17 cellular contexts compared by ENCODE assay signal in genomic region chr7:65746398-65746669, GRCh38.
DNase-seq lines count a peak whose midpoint lies in the region; ATAC-seq, FAIRE-seq and TF ChIP-seq lines count a peak whose summit lies in the region.
"Had no signal": no experiment of that assay in that cellular context is flagged by ENCODE, and none has a peak within 500 bp of the region (broad histone marks: within the 10 kb centered on the region; RNA-seq: fewer than 3 reads in every experiment).

No MANE protein-coding gene starts in this region.

- TF ChIP-seq CTCF in K562 (IDR thresholded peaks at IDR 0.05 in 2 of 3, conservative IDR thresholded peaks at IDR 0.05 in 1 of 3; ENCODE audit: insufficient read depth in 2 of 3, low read depth in 1 of 3, low read length in 3 of 3) (no peak), fibroblast of villous mesenchyme (IDR thresholded peaks at IDR 0.05; ENCODE audit: insufficient read depth, low read depth, low read length) (no peak), stomach (IDR thresholded peaks at IDR 0.05) (no peak)

- POLR2A ChIA-PET in K562 (lab: Yijun Ruan, JAX) = interaction anchor here (0.6 kb wide), 1 partner anchor 7 kb away, joined by 3 read pairs; no protein-coding TSS in a partner anchor

- H3K27ac ChIP-seq in K562 (ENCODE audit: extremely low read depth, low read depth, low read length) (no peak overlapping the region), stomach (peak overlapping the region in 4 of 5 donors; percentile 66 to 98 (median 70))

- BruUV-seq in K562 (replicated peaks; lab: Mats Ljungman, UMichigan) = no TSS peak

- no peak overlapping the region for H3K4me3 ChIP-seq in K562
- H3K4me3 ChIP-seq in fibroblast of villous mesenchyme (ENCODE audit: low read depth, low read length) = no peak overlapping the region
- no peak overlapping the region for H3K4me3 ChIP-seq in stomach
- H3K4me3 ChIP-seq: mucosa of descending colon had no signal

- FAIRE-seq in K562 (lab: Jason Lieb, UNC) = no peak
- FAIRE-seq: frontal cortex, GM18507 had no signal

- no peak for TF ChIP-seq RAD21 in K562 (CRISPR knock-in tag; conservative IDR thresholded peaks at IDR 0.05 in 1 of 2, IDR thresholded peaks at IDR 0.05 in 1 of 2)

- in situ Hi-C loops in K562 (cut with MboI) = loop anchor here (25.0 kb wide), 1 partner anchor 134 kb away; no protein-coding TSS in a partner anchor

- CTCF ChIA-PET in K562 (lab: Yijun Ruan, JAX; ENCODE audit: low intra/inter-chr PET ratio) = no interaction called here

- H3K9me3 ChIP-seq in K562 (replicated peaks; ENCODE audit: control insufficient read depth, insufficient read depth, low read depth, low read length) = no peaks in the 10 kb centered on the region
- H3K9me3 ChIP-seq in stomach = no peaks in the 10 kb centered on the region
- H3K9me3 ChIP-seq: mucosa of descending colon had no signal

- TF ChIP-seq EP300 in K562 (IDR thresholded peaks at IDR 0.05; ENCODE audit: low read length) (no peak), stomach (IDR thresholded peaks at IDR 0.05) (no peak)

- H3K9ac ChIP-seq in K562 (ENCODE audit: insufficient read depth in 1 of 2, low read depth in 2 of 2, low read length in 2 of 2) = no peak overlapping the region

- no peak for ATAC-seq in K562

- WGBS in K562 (ENCODE audit: insufficient coverage, low coverage, missing lambda C conversion rate) = 72% methylated on average over 3 of the region's 3 CpGs
- WGBS in stomach, 5 donors = 48 to 68% (median 67%) methylated on average over 3 of the region's 3 CpGs

- H4K20me1 ChIP-seq in K562 (replicated peaks; ENCODE audit: control insufficient read depth, insufficient read depth, low read length) = no peaks in the 10 kb centered on the region

- 0 out of 3 replicates have a peak, but pooled peaks cover 2% of the 10 kb centered on the region for H3K36me3 ChIP-seq in K562 (ENCODE audit: control insufficient read depth, insufficient read depth, low read length)
- no peaks in the 10 kb centered on the region for H3K36me3 ChIP-seq in stomach

- H3K27me3 ChIP-seq in K562 (ENCODE audit: control insufficient read depth in 2 of 2, insufficient read depth in 2 of 2, low read length in 2 of 2) (no peaks in the 10 kb centered on the region), stomach (no peaks in the 10 kb centered on the region)

- peaks cover 26% of the 10 kb centered on the region for H3K79me2 ChIP-seq in K562 (ENCODE audit: control insufficient read depth, insufficient read depth, low read length)

- TF ChIP-seq POLR2A in K562 (conservative IDR thresholded peaks at IDR 0.05) (no peak), stomach (IDR thresholded peaks at IDR 0.05) (no peak)

- DNase-seq in GM04504 (ENCODE audit: low read depth) (peak; percentile 35), K562 (ENCODE audit: extremely low read depth in 1 of 4, low spot score in 3 of 4) (no peak), fibroblast of villous mesenchyme (ENCODE audit: low read depth) (peak; percentile 81), stomach (no peak), foreskin melanocyte (no peak), DMS114 treated with DMSO at 0.1 percent for 48 hours (lab: John Stamatoyannopoulos, UW; ENCODE audit: unreplicated experiment) (no peak), H4 (ENCODE audit: low spot score) (no peak), NCI-H748 treated with DMSO at 0.1 percent for 48 hours (lab: John Stamatoyannopoulos, UW) (no peak)
- DNase-seq: activated CD4-positive, alpha-beta T cell treated with anti-CD3 and anti-CD28 coated beads for 1 hour; activated naive CD8-positive, alpha-beta T cell treated with anti-CD3 and anti-CD28 coated beads for 36 hours; CD4-positive, alpha-beta memory T cell; GDM1; immature natural killer cell; stimulated activated CD4-positive, alpha-beta T cell treated with anti-CD3 and anti-CD28 coated beads, Interleukin-2, amount 100 ng/mL, for 24 hours had no signal

- intact Hi-C loops in K562 (cut with micrococcal nuclease) (no loop called here), stomach (cut with DNase I; ENCODE audit: low total_unique reads) (no loop called here)

- H2AFZ ChIP-seq in K562 (ENCODE audit: low read depth, low read length) = no peak overlapping the region

- H3K4me2 ChIP-seq in K562 (ENCODE audit: insufficient read depth, low read length) = no peak overlapping the region

- H3K4me1 ChIP-seq in K562 (replicated peaks in 1 of 2; ENCODE audit: control insufficient read depth in 2 of 2, insufficient read depth in 2 of 2, low read length in 2 of 2) (peaks cover 0 to 8% of the 10 kb centered on the region in 2 experiments; a peak in 2 of 5 replicates), stomach (peaks cover 17 to 46% (median 26%) of the 10 kb centered on the region in 4 donors)

- H3K9me1 ChIP-seq in K562 (ENCODE audit: control insufficient read depth, insufficient read depth, low read length) = no peaks in the 10 kb centered on the region

TF ChIP-seq in K562, 482 proteins besides CTCF, POLR2A, EP300 and RAD21 (continues in another document):
- no peak for TF ChIP-seq NFYB (IDR thresholded peaks at IDR 0.05; ENCODE audit: extremely low read depth, insufficient read length)
- no peak for TF ChIP-seq POLR3G (IDR thresholded peaks at IDR 0.05; ENCODE audit: extremely low read depth, insufficient read length, insufficient replicate concordance)
- no peak for TF ChIP-seq MBD2 (IDR thresholded peaks at IDR 0.05; ENCODE audit: borderline replicate concordance, low read depth)
- no peak for TF ChIP-seq RBM15 (IDR thresholded peaks at IDR 0.05; ENCODE audit: insufficient read depth, low read length)
- peak; percentile 26; the same call in 1 of the 2 replicates for TF ChIP-seq MAFK (IDR thresholded peaks at IDR 0.05; ENCODE audit: low read length)
- TF ChIP-seq PHF21A (IDR thresholded peaks at IDR 0.05; ENCODE audit: borderline replicate concordance, low read depth) = no peak
- no peak for TF ChIP-seq HMBOX1 (IDR thresholded peaks at IDR 0.05)
- no peak for TF ChIP-seq MTA1 (IDR thresholded peaks at IDR 0.05; ENCODE audit: borderline replicate concordance)

Comparison
In these comparisons a context has a peak if more than half of its experiments do, and no peak if none do; other contexts are left out.
1. DNase-seq: peak in GM04504 (single experiment) and fibroblast of villous mesenchyme (single experiment); none in K562 (0 of 4), stomach (single experiment), foreskin melanocyte (single experiment), DMS114 treated with DMSO at 0.1 percent for 48 hours (single experiment), H4 (single experiment) and NCI-H748 treated with DMSO at 0.1 percent for 48 hours (single experiment).